In the genomic region with DNA sequence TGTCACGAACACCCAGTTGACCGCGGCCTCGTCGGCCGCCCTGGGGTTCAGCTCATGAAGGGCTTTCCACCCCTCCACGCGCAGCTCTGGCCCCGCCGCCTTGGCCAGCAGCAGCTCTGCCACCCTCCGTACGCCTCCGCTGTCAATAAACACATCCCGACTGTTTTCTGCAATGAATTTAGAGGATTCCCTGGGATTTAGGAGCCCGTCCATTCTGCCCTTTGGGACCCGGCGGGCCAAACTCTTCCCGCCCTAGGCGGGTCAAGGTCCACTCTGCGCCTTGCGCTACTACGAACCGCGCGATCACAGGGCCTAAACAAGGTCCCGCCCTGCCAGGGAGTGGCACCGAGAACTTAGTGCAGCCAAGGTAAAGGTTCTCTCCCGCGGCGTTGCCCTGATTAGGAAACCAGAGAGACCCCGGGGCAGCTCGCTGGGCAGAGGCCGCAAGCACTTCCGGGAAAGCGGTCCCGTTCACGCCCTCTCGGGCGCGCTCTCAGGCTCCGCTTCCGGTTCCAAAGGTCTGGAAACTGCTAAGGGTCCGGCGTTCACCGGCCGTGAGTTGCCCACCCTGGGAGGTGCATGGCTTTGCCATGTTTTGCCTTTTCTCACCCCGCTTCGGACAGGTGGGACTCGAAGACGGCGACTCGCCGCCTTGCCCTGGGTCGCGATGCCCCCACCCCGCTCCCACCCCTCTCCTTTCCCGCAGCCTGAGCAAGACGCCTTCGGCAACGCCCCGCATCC, we compare ENCODE assay signal across 8 cellular contexts. TPM values are rescaled to one million over a fixed set of nuclear protein-coding genes. Genes with fewer than 3 reads are reported as not detected.
DNase-seq lines count a peak whose midpoint lies in the region; ATAC-seq and TF ChIP-seq lines count a peak whose summit lies in the region.

No MANE protein-coding gene starts in this region.

- H3K27me3 ChIP-seq in SJCRH30, result no peaks in the 10 kb centered on the region; the same call in 1 of the 2 replicates
- no peaks in the 10 kb centered on the region for H3K27me3 ChIP-seq in right atrium auricular region
- H3K27me3 ChIP-seq in neural progenitor cell, result no peaks in the 10 kb centered on the region

- TF ChIP-seq CTCF in Calu3 (IDR thresholded peaks at IDR 0.05; ENCODE audit: unreplicated experiment) (no peak), right atrium auricular region (IDR thresholded peaks at IDR 0.05) (peak in 1 of 2 donors; percentile 22), neural progenitor cell (IDR thresholded peaks at IDR 0.05) (no peak)

- H3K36me3 Mint-ChIP-seq in Calu3 (ENCODE audit: insufficient read depth, unreplicated experiment), result peaks cover 15% of the 10 kb centered on the region
- peaks cover 6% of the 10 kb centered on the region for H3K36me3 Mint-ChIP-seq in activated naive CD8-positive, alpha-beta T cell treated with anti-CD3 and anti-CD28 coated beads, Interleukin-2, amount 10 ng/mL, durations not matched to agents 7 days and 5 days
- H3K36me3 Mint-ChIP-seq in neural progenitor cell, result no peaks in the 10 kb centered on the region

- peaks cover 8% of the 10 kb centered on the region for H3K4me1 Mint-ChIP-seq in Calu3 (ENCODE audit: low read depth, unreplicated experiment)
- H3K4me1 Mint-ChIP-seq in activated naive CD8-positive, alpha-beta T cell treated with anti-CD3 and anti-CD28 coated beads, Interleukin-2, amount 10 ng/mL, durations not matched to agents 7 days and 5 days, result peaks cover 8% of the 10 kb centered on the region
- no peaks in the 10 kb centered on the region for H3K4me1 Mint-ChIP-seq in neural progenitor cell

- H3K27ac ChIP-seq in SJCRH30 (peak overlapping the region; percentile 60), right atrium auricular region (peak overlapping the region; percentile 81 to 85), neural progenitor cell (no peak overlapping the region)

- H2AFZ ChIP-seq in neural progenitor cell (replicated peaks), result no peak overlapping the region

- no peaks in the 10 kb centered on the region for H3K9me3 Mint-ChIP-seq in Calu3 (ENCODE audit: low read depth, unreplicated experiment)
- no peaks in the 10 kb centered on the region for H3K9me3 Mint-ChIP-seq in activated naive CD8-positive, alpha-beta T cell treated with anti-CD3 and anti-CD28 coated beads, Interleukin-2, amount 10 ng/mL, durations not matched to agents 7 days and 5 days
- H3K9me3 Mint-ChIP-seq in neural progenitor cell, result peaks cover 3% of the 10 kb centered on the region

- H3K4me1 ChIP-seq in SJCRH30 (peaks cover 13% of the 10 kb centered on the region), right atrium auricular region (peaks cover 5 to 14% of the 10 kb centered on the region in 2 donors), neural progenitor cell (no peaks in the 10 kb centered on the region)

- CTCF ChIA-PET in Calu3 (lab: Charles Lee), result no interaction called here

- no peaks in the 10 kb centered on the region for H3F3A ChIP-seq in neural progenitor cell (ENCODE audit: low read depth)

- no peak overlapping the region for H3K4me2 ChIP-seq in neural progenitor cell

- no TSS peak for BruUV-seq in Calu3 (replicated peaks; lab: Mats Ljungman, UMichigan)

- intact Hi-C loops in Calu3 (cut with micrococcal nuclease; ENCODE audit: unreplicated experiment), result no loop called here

- peak; percentile 56 for DNase-seq in Calu3
- peak; percentile 89 for DNase-seq in HK-2 (ENCODE audit: unreplicated experiment)
- DNase-seq in SJCRH30, result peak; percentile 52 to 53
- DNase-seq in activated naive CD8-positive, alpha-beta T cell treated with anti-CD3 and anti-CD28 coated beads, Interleukin-2, amount 10 ng/mL, durations not matched to agents 7 days and 5 days, result peak; percentile 78
- peak; percentile 81 for DNase-seq in right atrium auricular region (ENCODE audit: low spot score)
- DNase-seq in putamen (ENCODE audit: low spot score), result peak; percentile 63
- DNase-seq in neural progenitor cell (ENCODE audit: low spot score), result no peak

- H3K9me3 ChIP-seq in SJCRH30 (replicated peaks) (no peaks in the 10 kb centered on the region), right atrium auricular region (no peaks in the 10 kb centered on the region), neural progenitor cell (ENCODE audit: low read depth) (no peaks in the 10 kb centered on the region)

- H3K27ac Mint-ChIP-seq in Calu3 (ENCODE audit: unreplicated experiment), result peak overlapping the region; percentile 77
- peak overlapping the region; percentile 91 for H3K27ac Mint-ChIP-seq in activated naive CD8-positive, alpha-beta T cell treated with anti-CD3 and anti-CD28 coated beads, Interleukin-2, amount 10 ng/mL, durations not matched to agents 7 days and 5 days
- no peak overlapping the region for H3K27ac Mint-ChIP-seq in neural progenitor cell

- no peaks in the 10 kb centered on the region for H4K20me1 ChIP-seq in neural progenitor cell (ENCODE audit: low read depth)

- POLR2A ChIA-PET in activated naive CD8-positive, alpha-beta T cell treated with anti-CD3 and anti-CD28 coated beads, Interleukin-2, amount 10 ng/mL, durations not matched to agents 7 days and 5 days (lab: Charles Lee), result interaction anchor here (0.5 to 3.0 kb wide), 5 partner anchors 8 to 337 kb away, joined by 3 to 38 read pairs (median 5); a partner anchor contains a TSS

- H3K27me3 Mint-ChIP-seq in Calu3 (ENCODE audit: unreplicated experiment), result no peaks in the 10 kb centered on the region
- H3K27me3 Mint-ChIP-seq in activated naive CD8-positive, alpha-beta T cell treated with anti-CD3 and anti-CD28 coated beads, Interleukin-2, amount 10 ng/mL, durations not matched to agents 7 days and 5 days, result no peaks in the 10 kb centered on the region
- peaks cover 10% of the 10 kb centered on the region for H3K27me3 Mint-ChIP-seq in neural progenitor cell (ENCODE audit: insufficient read depth, low read depth)

- peak; percentile 88 for ATAC-seq in GM19455 (IDR thresholded peaks at IDR 0.05; ENCODE audit: unreplicated experiment)
- peak; percentile 85 for ATAC-seq in activated naive CD8-positive, alpha-beta T cell treated with anti-CD3 and anti-CD28 coated beads, Interleukin-2, amount 10 ng/mL, durations not matched to agents 7 days and 5 days (ENCODE audit: low read depth)

- peak overlapping the region; percentile 94 for H3K4me3 Mint-ChIP-seq in Calu3 (ENCODE audit: low read depth, unreplicated experiment)
- H3K4me3 Mint-ChIP-seq in activated naive CD8-positive, alpha-beta T cell treated with anti-CD3 and anti-CD28 coated beads, Interleukin-2, amount 10 ng/mL, durations not matched to agents 7 days and 5 days, result peak overlapping the region; percentile 96
- no peak overlapping the region for H3K4me3 Mint-ChIP-seq in neural progenitor cell

- peak overlapping the region; percentile 61 for H3K4me3 ChIP-seq in SJCRH30
- peak overlapping the region; percentile 56 to 73 for H3K4me3 ChIP-seq in right atrium auricular region
- H3K4me3 ChIP-seq in neural progenitor cell, result no peak overlapping the region

- H3K79me2 ChIP-seq in neural progenitor cell (ENCODE audit: low read depth), result no peaks in the 10 kb centered on the region

- H3K36me3 ChIP-seq in SJCRH30 (no peaks in the 10 kb centered on the region), right atrium auricular region (peaks cover 16% of the 10 kb centered on the region), neural progenitor cell (no peaks in the 10 kb centered on the region)

- no peak overlapping the region for H3K9ac ChIP-seq in neural progenitor cell

RNA-seq across cellular contexts. Expression of a gene that starts 23.6 kb away (rescaled TPM):
- 517 and 543 TPM in 2 replicates for total RNA-seq in Calu3 (2022)
- total RNA-seq in SJCRH30 (2014; rRNA removed; shearing (Covaris generic)), result 1,096 and 1,200 TPM in 2 replicates
- total RNA-seq in activated naive CD8-positive, alpha-beta T cell treated with anti-CD3 and anti-CD28 coated beads, Interleukin-2, amount 10 ng/mL, durations not matched to agents 7 days and 5 days, result 100 to 1,000 TPM; 587 to 601 TPM
- total RNA-seq in right atrium auricular region, result 100 to 1,000 TPM; 273 to 345 TPM
- 1,112 and 1,406 TPM in 2 replicates for total RNA-seq in neural progenitor cell (ENCODE audit: low replicate concordance)

RNA-seq across cellular contexts. Expression of a gene that starts 24.1 kb away (rescaled TPM):
- total RNA-seq in Calu3 (2022), result 13.4 and 15.4 TPM in 2 replicates
- 10.9 and 11.1 TPM in 2 replicates for total RNA-seq in SJCRH30 (2014; rRNA removed; shearing (Covaris generic))
- total RNA-seq in activated naive CD8-positive, alpha-beta T cell treated with anti-CD3 and anti-CD28 coated beads, Interleukin-2, amount 10 ng/mL, durations not matched to agents 7 days and 5 days, result 10 to 100 TPM; 19.0 to 19.2 TPM
- 1 to 10 TPM; 2.1 to 3.1 TPM for total RNA-seq in right atrium auricular region
- 22.9 and 35.7 TPM in 2 replicates for total RNA-seq in neural progenitor cell (ENCODE audit: low replicate concordance)

RNA-seq across cellular contexts. Expression of a gene that starts 35.2 kb away (rescaled TPM):
- 5.8 and 6.6 TPM in 2 replicates for total RNA-seq in Calu3 (2022)
- 2.0 and 3.9 TPM in 2 replicates for total RNA-seq in SJCRH30 (2014; rRNA removed; shearing (Covaris generic))
- total RNA-seq in activated naive CD8-positive, alpha-beta T cell treated with anti-CD3 and anti-CD28 coated beads, Interleukin-2, amount 10 ng/mL, durations not matched to agents 7 days and 5 days, result 1 to 10 TPM; 3.4 to 3.6 TPM
- total RNA-seq in right atrium auricular region, result 1 to 10 TPM; 4.3 to 4.6 TPM
- 13.0 and 16.4 TPM in 2 replicates for total RNA-seq in neural progenitor cell (ENCODE audit: low replicate concordance)
